8 cellular contexts compared by ENCODE assay signal in the genomic region with DNA sequence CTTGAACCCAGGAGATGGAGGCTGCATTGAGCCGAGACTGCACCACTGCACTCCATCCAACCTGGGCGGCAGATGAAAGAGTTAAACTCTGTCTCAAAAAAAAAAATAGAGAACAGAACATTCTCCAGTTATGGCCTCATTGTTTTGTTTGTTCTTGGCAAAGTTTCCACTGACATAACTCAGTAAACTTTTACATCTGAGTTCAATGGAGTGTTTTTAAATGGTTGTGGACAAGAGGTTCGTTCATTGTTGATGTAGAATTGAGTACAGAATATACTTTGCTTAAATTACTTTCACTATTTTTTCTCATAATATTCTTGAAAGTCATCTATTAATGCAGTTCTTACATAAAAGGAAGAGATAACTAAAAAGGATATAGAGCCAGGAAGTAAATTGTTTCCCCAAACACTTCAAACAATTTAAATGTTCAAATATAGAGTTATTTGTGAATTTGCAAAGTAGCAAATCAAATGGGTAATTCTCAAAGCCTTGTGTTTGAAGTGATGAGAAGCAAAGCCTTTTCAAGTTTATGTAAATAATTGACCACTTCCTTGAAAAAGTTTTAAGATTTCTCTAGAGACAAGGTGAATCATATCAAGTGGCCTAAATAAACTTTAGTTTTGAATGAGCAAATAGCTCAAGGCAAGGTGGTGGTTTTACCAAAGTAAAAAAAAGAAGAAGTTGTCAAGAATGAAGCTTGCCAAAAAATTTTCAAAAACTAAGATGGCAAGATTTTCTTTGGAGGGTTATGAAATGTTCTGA. TPM values are rescaled to one million over a fixed set of nuclear protein-coding genes. Genes with fewer than 3 reads are reported as not detected.
A peak's percentile ranks its signal among the peaks of the same experiment; 100 is the strongest.
DNase-seq lines count a peak whose midpoint lies in the region; ATAC-seq and TF ChIP-seq lines count a peak whose summit lies in the region.

No MANE protein-coding gene starts in this region.

- H3K4me2 ChIP-seq in mammary epithelial cell (ENCODE audit: insufficient read depth, low read depth, low read length) = peak overlapping the region; percentile 49

- H3K27me3 Mint-ChIP-seq in naive thymus-derived CD4-positive, alpha-beta T cell = peaks cover 7 to 34% (median 22%) of the 10 kb centered on the region in 5 donors

- peaks cover 0 to 4% (median 0%) of the 10 kb centered on the region in 5 donors for H3K36me3 Mint-ChIP-seq in naive thymus-derived CD4-positive, alpha-beta T cell

- no TSS peak for BruUV-seq in mammary epithelial cell (replicated peaks; lab: Mats Ljungman, UMichigan)

- peaks cover 0 to 4% (median 0%) of the 10 kb centered on the region in 11 donors for H3K9me3 Mint-ChIP-seq in naive thymus-derived CD4-positive, alpha-beta T cell

- DNase-seq in GM12864 (ENCODE audit: low read depth) (peak; percentile 37), mammary epithelial cell (peak; percentile 69), HuH-7 (ENCODE audit: low spot score) (no peak), HK-2 (ENCODE audit: unreplicated experiment) (no peak)
- no peak for DNase-seq in naive thymus-derived CD4-positive, alpha-beta T cell
- no peak for DNase-seq in stimulated activated CD4-positive, alpha-beta T cell treated with anti-CD3 and anti-CD28 coated beads, Interleukin-2, amount 100 ng/mL, for 48 hours

- no peaks in the 10 kb centered on the region for H3K36me3 ChIP-seq in mammary epithelial cell (ENCODE audit: insufficient read depth, low read length)
- H3K36me3 ChIP-seq in naive thymus-derived CD4-positive, alpha-beta T cell (ENCODE audit: control insufficient read depth in 2 of 3, insufficient read depth in 3 of 3, low read length in 3 of 3) = no peaks in the 10 kb centered on the region

- dilution Hi-C loops in mammary epithelial cell (cut with HindIII; ENCODE audit: low sequenced_read_pairs) = no loop called here

- peaks cover 10% of the 10 kb centered on the region for H3K4me1 ChIP-seq in mammary epithelial cell (ENCODE audit: insufficient read depth, low read length)
- peaks cover 0 to 14% of the 10 kb centered on the region in 2 donors for H3K4me1 ChIP-seq in naive thymus-derived CD4-positive, alpha-beta T cell (ENCODE audit: control insufficient read depth in 2 of 2, insufficient read depth in 2 of 2, low read length in 2 of 2)

- TF ChIP-seq CTCF in GM12864 (IDR thresholded peaks at IDR 0.05; ENCODE audit: low read depth, low read length, missing control alignments) = no peak
- TF ChIP-seq CTCF in mammary epithelial cell (conservative IDR thresholded peaks at IDR 0.05 in 1 of 2, IDR thresholded peaks at IDR 0.05 in 1 of 2; ENCODE audit: extremely low read depth in 1 of 2, insufficient read depth in 1 of 2, low read depth in 1 of 2, low read length in 2 of 2) = no peak

- H3K4me1 Mint-ChIP-seq in naive thymus-derived CD4-positive, alpha-beta T cell = peaks cover 0 to 14% (median 4%) of the 10 kb centered on the region in 7 donors

- H3K27ac ChIP-seq in mammary epithelial cell (ENCODE audit: insufficient read depth, low read depth, low read length) = no peak overlapping the region
- H3K27ac ChIP-seq in naive thymus-derived CD4-positive, alpha-beta T cell (ENCODE audit: low read depth, low read length) = no peak overlapping the region

- H3K9ac ChIP-seq in mammary epithelial cell (ENCODE audit: insufficient read depth, low read length) = no peak overlapping the region

- no peak overlapping the region for H3K4me3 ChIP-seq in GM12864 (ENCODE audit: low read depth, low read length)
- H3K4me3 ChIP-seq in mammary epithelial cell (replicated peaks in 1 of 3; ENCODE audit: insufficient read depth in 1 of 3, low read depth in 2 of 3, low read length in 3 of 3) = peak overlapping the region in 1 of 3 experiments; percentile 6
- no peak overlapping the region for H3K4me3 ChIP-seq in naive thymus-derived CD4-positive, alpha-beta T cell (ENCODE audit: low read length)

- peak; percentile 69 for ATAC-seq in HG03342 (IDR thresholded peaks at IDR 0.05; ENCODE audit: unreplicated experiment)
- ATAC-seq in naive thymus-derived CD4-positive, alpha-beta T cell = peak; percentile 46
- ATAC-seq in GM18873 (IDR thresholded peaks at IDR 0.05; ENCODE audit: low FRiP score, unreplicated experiment) = no peak

- H4K20me1 ChIP-seq in mammary epithelial cell (ENCODE audit: insufficient read depth, low read length) = no peaks in the 10 kb centered on the region

- POLR2A ChIA-PET in naive thymus-derived CD4-positive, alpha-beta T cell (lab: Charles Lee) = no interaction called here

- no peaks in the 10 kb centered on the region for H3K9me3 ChIP-seq in mammary epithelial cell (replicated peaks; ENCODE audit: insufficient read depth, low read length)
- no peaks in the 10 kb centered on the region for H3K9me3 ChIP-seq in naive thymus-derived CD4-positive, alpha-beta T cell (ENCODE audit: control insufficient read depth in 2 of 3, low read length in 3 of 3)

- CTCF ChIA-PET in mammary epithelial cell (lab: Charles Lee; ENCODE audit: low non-redundant PET) = no interaction called here
- CTCF ChIA-PET in naive thymus-derived CD4-positive, alpha-beta T cell (lab: Charles Lee) = interaction anchor here (1.0 kb wide), 1 partner anchor 10 kb away, joined by 3 read pairs; no protein-coding TSS in a partner anchor

- no peaks in the 10 kb centered on the region for H3K79me2 ChIP-seq in mammary epithelial cell (ENCODE audit: insufficient read depth, low read length)

- WGBS in mammary epithelial cell (ENCODE audit: low coverage, missing lambda C conversion rate) = 43% methylated on average over 3 of the region's 3 CpGs

- intact Hi-C loops in mammary epithelial cell (cut with micrococcal nuclease) = no loop called here
- intact Hi-C loops in naive thymus-derived CD4-positive, alpha-beta T cell (cut with micrococcal nuclease) = no loop called here

- in situ Hi-C loops in mammary epithelial cell (cut with MboI; ENCODE audit: low sequenced_read_pairs in 2 of 2) = loop anchor here in 1 of 2 donors (25.0 kb wide), 1 partner anchor 376 kb away; no protein-coding TSS in a partner anchor

- H3K27ac Mint-ChIP-seq in naive thymus-derived CD4-positive, alpha-beta T cell = peak overlapping the region in 1 of 9 donors; percentile 11

- peaks cover 4% of the 10 kb centered on the region for H3K27me3 ChIP-seq in mammary epithelial cell (ENCODE audit: insufficient read depth, low read length)
- H3K27me3 ChIP-seq in naive thymus-derived CD4-positive, alpha-beta T cell (ENCODE audit: control insufficient read depth in 2 of 2, insufficient read depth in 2 of 2, low read length in 2 of 2) = no peaks in the 10 kb centered on the region

- no peak overlapping the region for H3K4me3 Mint-ChIP-seq in naive thymus-derived CD4-positive, alpha-beta T cell

- H2AFZ ChIP-seq in mammary epithelial cell (ENCODE audit: low read depth, low read length) = no peak overlapping the region

RNA-seq across cellular contexts. Expression of a gene that starts 42.4 kb away (rescaled TPM):
- 100 to 1,000 TPM in 1 of 2 donors, 10 to 100 TPM in 1; 54.7 to 137 TPM for total RNA-seq in mammary epithelial cell
- 30.0 TPM for polyA plus RNA-seq in mammary epithelial cell
- 17.6 TPM for polyA minus RNA-seq in mammary epithelial cell
- total RNA-seq in naive thymus-derived CD4-positive, alpha-beta T cell = 10 to 100 TPM; 29.2 to 90.7 (median 31.3) TPM
- polyA plus RNA-seq in naive thymus-derived CD4-positive, alpha-beta T cell = 10 to 100 TPM; 27.9 to 32.6 TPM

Comparison
In these comparisons a context has a peak if more than half of its experiments do, and no peak if none do; other contexts are left out.
1. DNase-seq: peak in GM12864 (single experiment) and mammary epithelial cell (single experiment); none in naive thymus-derived CD4-positive, alpha-beta T cell (0 of 9), HuH-7 (single experiment), stimulated activated CD4-positive, alpha-beta T cell treated with anti-CD3 and anti-CD28 coated beads, Interleukin-2, amount 100 ng/mL, for 48 hours (0 of 2) and HK-2 (single experiment).